Comparison of ENCODE assay signal across 9 cellular contexts in the genomic region with DNA sequence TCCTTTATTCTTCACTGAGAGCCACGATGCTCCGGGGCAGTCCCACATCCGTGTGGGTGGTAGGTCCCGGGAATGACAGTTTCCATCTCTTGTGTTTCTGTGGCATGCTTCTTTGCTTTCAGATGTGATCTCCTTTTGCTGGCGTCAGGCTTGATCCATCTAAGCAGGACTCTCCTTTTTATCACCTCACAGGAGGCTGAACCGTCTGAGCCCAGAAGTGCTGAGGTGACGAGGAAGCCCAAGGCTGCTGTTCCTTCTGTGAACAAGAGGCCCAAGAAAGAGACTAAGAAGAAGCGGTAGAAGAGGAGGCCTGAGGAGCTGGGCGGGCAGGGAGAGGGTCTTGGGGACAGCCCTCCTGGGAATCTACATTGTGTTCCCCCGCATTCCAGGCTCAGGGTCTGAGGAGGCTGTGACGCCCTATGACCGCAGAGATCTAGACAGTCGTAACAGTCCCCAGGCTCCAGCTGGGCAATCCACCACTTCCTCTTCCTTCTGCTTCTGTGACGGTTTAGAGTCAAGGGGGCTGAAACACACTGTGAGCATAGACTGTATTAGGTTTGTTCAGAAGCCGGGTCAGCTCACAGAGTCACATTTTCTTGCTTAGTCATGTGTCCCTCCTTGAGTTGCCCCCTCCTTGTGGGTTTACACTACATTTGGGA. TPM values are rescaled to one million over a fixed set of nuclear protein-coding genes. Genes with fewer than 3 reads are reported as not detected.
A peak's percentile ranks its signal among the peaks of the same experiment; 100 is the strongest.
DNase-seq lines count a peak whose midpoint lies in the region; ATAC-seq and TF ChIP-seq lines count a peak whose summit lies in the region.
"Had no signal": no experiment of that assay in that cellular context is flagged by ENCODE, and none has a peak within 500 bp of the region (broad histone marks: within the 10 kb centered on the region; RNA-seq: fewer than 3 reads in every experiment).

No MANE protein-coding gene starts in this region.

- peak overlapping the region; percentile 93 for H3K27ac Mint-ChIP-seq in WTC11

- H3K9me3 ChIP-seq in mucosa of rectum (ENCODE audit: control insufficient read depth in 2 of 2, low read length in 2 of 2) = no peaks in the 10 kb centered on the region

- H3K27me3 ChIP-seq in mucosa of rectum (ENCODE audit: control insufficient read depth in 2 of 2, insufficient read depth in 2 of 2, low read length in 2 of 2) = no peaks in the 10 kb centered on the region

- CTCF ChIA-PET in WTC11 (lab: Charles Lee) = no interaction called here

- DNase-seq in activated effector memory CD4-positive, alpha-beta T cell treated with anti-CD3 and anti-CD28 coated beads, Interleukin-2, amount 50 U/mL, for 16 hours = peak; percentile 54
- DNase-seq in activated effector memory CD4-positive, alpha-beta T cell treated with Interleukin-2 at 50 U/mL for 16 hours = no peak
- DNase-seq in WTC11 (ENCODE audit: low spot score) (no peak), NCI-H748 (lab: John Stamatoyannopoulos, UW; ENCODE audit: unreplicated experiment) (no peak), mesenteric fat pad (ENCODE audit: low spot score) (no peak)
- DNase-seq in effector CD4-positive, alpha-beta T cell = no peak

- TF ChIP-seq CTCF in WTC11 (IDR thresholded peaks at IDR 0.05) = no peak

- H3K4me1 ChIP-seq in mucosa of rectum (ENCODE audit: control insufficient read depth in 2 of 2, insufficient read depth in 2 of 2, low read length in 2 of 2) = peaks cover 16 to 31% of the 10 kb centered on the region in 2 donors

- H3K4me1 Mint-ChIP-seq in WTC11 = peaks cover 50% of the 10 kb centered on the region

- no peak overlapping the region for H3K4me3 ChIP-seq in mucosa of rectum (ENCODE audit: low read length in 2 of 2)

- no peak overlapping the region for H3K4me3 Mint-ChIP-seq in WTC11

- H3K27ac ChIP-seq in mucosa of rectum (ENCODE audit: low read depth in 2 of 2, low read length in 2 of 2) = peak overlapping the region; percentile 69 to 76

- ATAC-seq in HG03175 (IDR thresholded peaks at IDR 0.05; ENCODE audit: unreplicated experiment) (peak; percentile 75), WTC11 (no peak)

- H3K36me3 ChIP-seq in mucosa of rectum (ENCODE audit: control insufficient read depth in 2 of 2, insufficient read depth in 2 of 2, low read length in 2 of 2) = peaks cover 11 to 15% of the 10 kb centered on the region in 2 donors

- H3K36me3 Mint-ChIP-seq in WTC11 = peaks cover 10% of the 10 kb centered on the region

- POLR2A ChIA-PET in WTC11 (lab: Charles Lee) = no interaction called here

- no peaks in the 10 kb centered on the region; the same call in 1 of the 2 replicates for H3K27me3 Mint-ChIP-seq in WTC11 (ENCODE audit: low read depth)

- no peaks in the 10 kb centered on the region for H3K9me3 Mint-ChIP-seq in WTC11

- no peak overlapping the region for H3K9ac ChIP-seq in mucosa of rectum (ENCODE audit: low read depth in 1 of 2, low read length in 2 of 2)

TF ChIP-seq in WTC11, 78 proteins besides CTCF, POLR2A, EP300 and RAD21 (continues in another document):
- no peak for TF ChIP-seq TEAD1 (CRISPR knock-in tag; IDR thresholded peaks at IDR 0.05)
- TF ChIP-seq, protein P1, sequence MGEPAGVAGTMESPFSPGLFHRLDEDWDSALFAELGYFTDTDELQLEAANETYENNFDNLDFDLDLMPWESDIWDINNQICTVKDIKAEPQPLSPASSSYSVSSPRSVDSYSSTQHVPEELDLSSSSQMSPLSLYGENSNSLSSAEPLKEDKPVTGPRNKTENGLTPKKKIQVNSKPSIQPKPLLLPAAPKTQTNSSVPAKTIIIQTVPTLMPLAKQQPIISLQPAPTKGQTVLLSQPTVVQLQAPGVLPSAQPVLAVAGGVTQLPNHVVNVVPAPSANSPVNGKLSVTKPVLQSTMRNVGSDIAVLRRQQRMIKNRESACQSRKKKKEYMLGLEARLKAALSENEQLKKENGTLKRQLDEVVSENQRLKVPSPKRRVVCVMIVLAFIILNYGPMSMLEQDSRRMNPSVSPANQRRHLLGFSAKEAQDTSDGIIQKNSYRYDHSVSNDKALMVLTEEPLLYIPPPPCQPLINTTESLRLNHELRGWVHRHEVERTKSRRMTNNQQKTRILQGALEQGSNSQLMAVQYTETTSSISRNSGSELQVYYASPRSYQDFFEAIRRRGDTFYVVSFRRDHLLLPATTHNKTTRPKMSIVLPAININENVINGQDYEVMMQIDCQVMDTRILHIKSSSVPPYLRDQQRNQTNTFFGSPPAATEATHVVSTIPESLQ (CRISPR knock-in tag; IDR thresholded peaks at IDR 0.05) = no peak
- TF ChIP-seq, protein P2, sequence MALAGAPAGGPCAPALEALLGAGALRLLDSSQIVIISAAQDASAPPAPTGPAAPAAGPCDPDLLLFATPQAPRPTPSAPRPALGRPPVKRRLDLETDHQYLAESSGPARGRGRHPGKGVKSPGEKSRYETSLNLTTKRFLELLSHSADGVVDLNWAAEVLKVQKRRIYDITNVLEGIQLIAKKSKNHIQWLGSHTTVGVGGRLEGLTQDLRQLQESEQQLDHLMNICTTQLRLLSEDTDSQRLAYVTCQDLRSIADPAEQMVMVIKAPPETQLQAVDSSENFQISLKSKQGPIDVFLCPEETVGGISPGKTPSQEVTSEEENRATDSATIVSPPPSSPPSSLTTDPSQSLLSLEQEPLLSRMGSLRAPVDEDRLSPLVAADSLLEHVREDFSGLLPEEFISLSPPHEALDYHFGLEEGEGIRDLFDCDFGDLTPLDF (CRISPR knock-in tag; IDR thresholded peaks at IDR 0.05) = no peak
- TF ChIP-seq PRRX2 (CRISPR knock-in tag; IDR thresholded peaks at IDR 0.05) = no peak
- no peak for TF ChIP-seq IRF2 (CRISPR knock-in tag; IDR thresholded peaks at IDR 0.05; ENCODE audit: borderline replicate concordance, low read depth)
- no peak for TF ChIP-seq ZBTB21 (CRISPR knock-in tag; IDR thresholded peaks at IDR 0.05; ENCODE audit: borderline replicate concordance)
- TF ChIP-seq, protein P3, sequence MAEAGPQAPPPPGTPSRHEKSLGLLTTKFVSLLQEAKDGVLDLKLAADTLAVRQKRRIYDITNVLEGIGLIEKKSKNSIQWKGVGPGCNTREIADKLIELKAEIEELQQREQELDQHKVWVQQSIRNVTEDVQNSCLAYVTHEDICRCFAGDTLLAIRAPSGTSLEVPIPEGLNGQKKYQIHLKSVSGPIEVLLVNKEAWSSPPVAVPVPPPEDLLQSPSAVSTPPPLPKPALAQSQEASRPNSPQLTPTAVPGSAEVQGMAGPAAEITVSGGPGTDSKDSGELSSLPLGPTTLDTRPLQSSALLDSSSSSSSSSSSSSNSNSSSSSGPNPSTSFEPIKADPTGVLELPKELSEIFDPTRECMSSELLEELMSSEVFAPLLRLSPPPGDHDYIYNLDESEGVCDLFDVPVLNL (CRISPR knock-in tag; IDR thresholded peaks at IDR 0.05; ENCODE audit: borderline replicate concordance, low read depth) = no peak
- no peak for TF ChIP-seq ETV6 (CRISPR knock-in tag; IDR thresholded peaks at IDR 0.05)
- no peak for TF ChIP-seq CREB1 (CRISPR knock-in tag; IDR thresholded peaks at IDR 0.05)
- no peak for TF ChIP-seq SP1 (CRISPR knock-in tag; conservative IDR thresholded peaks at IDR 0.05)
- no peak for TF ChIP-seq TEAD4 (CRISPR knock-in tag; IDR thresholded peaks at IDR 0.05)
- TF ChIP-seq NFYB (CRISPR knock-in tag; conservative IDR thresholded peaks at IDR 0.05; ENCODE audit: low read depth) = no peak
- TF ChIP-seq, protein P4, sequence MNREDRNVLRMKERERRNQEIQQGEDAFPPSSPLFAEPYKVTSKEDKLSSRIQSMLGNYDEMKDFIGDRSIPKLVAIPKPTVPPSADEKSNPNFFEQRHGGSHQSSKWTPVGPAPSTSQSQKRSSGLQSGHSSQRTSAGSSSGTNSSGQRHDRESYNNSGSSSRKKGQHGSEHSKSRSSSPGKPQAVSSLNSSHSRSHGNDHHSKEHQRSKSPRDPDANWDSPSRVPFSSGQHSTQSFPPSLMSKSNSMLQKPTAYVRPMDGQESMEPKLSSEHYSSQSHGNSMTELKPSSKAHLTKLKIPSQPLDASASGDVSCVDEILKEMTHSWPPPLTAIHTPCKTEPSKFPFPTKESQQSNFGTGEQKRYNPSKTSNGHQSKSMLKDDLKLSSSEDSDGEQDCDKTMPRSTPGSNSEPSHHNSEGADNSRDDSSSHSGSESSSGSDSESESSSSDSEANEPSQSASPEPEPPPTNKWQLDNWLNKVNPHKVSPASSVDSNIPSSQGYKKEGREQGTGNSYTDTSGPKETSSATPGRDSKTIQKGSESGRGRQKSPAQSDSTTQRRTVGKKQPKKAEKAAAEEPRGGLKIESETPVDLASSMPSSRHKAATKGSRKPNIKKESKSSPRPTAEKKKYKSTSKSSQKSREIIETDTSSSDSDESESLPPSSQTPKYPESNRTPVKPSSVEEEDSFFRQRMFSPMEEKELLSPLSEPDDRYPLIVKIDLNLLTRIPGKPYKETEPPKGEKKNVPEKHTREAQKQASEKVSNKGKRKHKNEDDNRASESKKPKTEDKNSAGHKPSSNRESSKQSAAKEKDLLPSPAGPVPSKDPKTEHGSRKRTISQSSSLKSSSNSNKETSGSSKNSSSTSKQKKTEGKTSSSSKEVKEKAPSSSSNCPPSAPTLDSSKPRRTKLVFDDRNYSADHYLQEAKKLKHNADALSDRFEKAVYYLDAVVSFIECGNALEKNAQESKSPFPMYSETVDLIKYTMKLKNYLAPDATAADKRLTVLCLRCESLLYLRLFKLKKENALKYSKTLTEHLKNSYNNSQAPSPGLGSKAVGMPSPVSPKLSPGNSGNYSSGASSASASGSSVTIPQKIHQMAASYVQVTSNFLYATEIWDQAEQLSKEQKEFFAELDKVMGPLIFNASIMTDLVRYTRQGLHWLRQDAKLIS (CRISPR knock-in tag; IDR thresholded peaks at IDR 0.05; ENCODE audit: borderline replicate concordance) = no peak
- TF ChIP-seq, protein P5, sequence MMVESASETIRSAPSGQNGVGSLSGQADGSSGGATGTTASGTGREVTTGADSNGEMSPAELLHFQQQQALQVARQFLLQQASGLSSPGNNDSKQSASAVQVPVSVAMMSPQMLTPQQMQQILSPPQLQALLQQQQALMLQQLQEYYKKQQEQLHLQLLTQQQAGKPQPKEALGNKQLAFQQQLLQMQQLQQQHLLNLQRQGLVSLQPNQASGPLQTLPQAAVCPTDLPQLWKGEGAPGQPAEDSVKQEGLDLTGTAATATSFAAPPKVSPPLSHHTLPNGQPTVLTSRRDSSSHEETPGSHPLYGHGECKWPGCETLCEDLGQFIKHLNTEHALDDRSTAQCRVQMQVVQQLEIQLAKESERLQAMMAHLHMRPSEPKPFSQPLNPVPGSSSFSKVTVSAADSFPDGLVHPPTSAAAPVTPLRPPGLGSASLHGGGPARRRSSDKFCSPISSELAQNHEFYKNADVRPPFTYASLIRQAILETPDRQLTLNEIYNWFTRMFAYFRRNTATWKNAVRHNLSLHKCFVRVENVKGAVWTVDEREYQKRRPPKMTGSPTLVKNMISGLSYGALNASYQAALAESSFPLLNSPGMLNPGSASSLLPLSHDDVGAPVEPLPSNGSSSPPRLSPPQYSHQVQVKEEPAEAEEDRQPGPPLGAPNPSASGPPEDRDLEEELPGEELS (CRISPR knock-in tag; IDR thresholded peaks at IDR 0.05) = no peak

RNA-seq across cellular contexts. Expression of a gene that starts 26.8 kb away (rescaled TPM):
- total RNA-seq in WTC11 (2021) = 41.7 to 48.6 TPM (median 48.5 TPM) in 3 replicates
- total RNA-seq in mesenteric fat pad = 43.6 TPM

RNA-seq across cellular contexts. Expression of a gene that starts 29.7 kb away (rescaled TPM):
- 27.4 to 33.3 TPM (median 30.4 TPM) in 3 replicates for total RNA-seq in WTC11 (2021)
- 23.9 TPM for total RNA-seq in mesenteric fat pad

RNA-seq across cellular contexts. Expression of a gene that starts 54.6 kb away (rescaled TPM):
- total RNA-seq in WTC11 (2021) = 0.74 TPM in 1 of 3 replicates, not detected in the others
- total RNA-seq in mesenteric fat pad = not detected
- total RNA-seq: lung microvascular endothelial cell had no signal
